In genomic region chr19:12983091-12983490, GRCh38 we compare ENCODE assay signal across 9 cellular contexts. TPM values are rescaled to one million over a fixed set of nuclear protein-coding genes. Genes with fewer than 3 reads are reported as not detected.
DNase-seq lines count a peak whose midpoint lies in the region; ATAC-seq and TF ChIP-seq lines count a peak whose summit lies in the region.
"Had no signal": no experiment of that assay in that cellular context is flagged by ENCODE, and none has a peak within 500 bp of the region (broad histone marks: within the 10 kb centered on the region; RNA-seq: fewer than 3 reads in every experiment).

No MANE protein-coding gene starts in this region.

- H3K9me3 Mint-ChIP-seq in endodermal cell (no peaks in the 10 kb centered on the region), natural killer cell (no peaks in the 10 kb centered on the region)
- H3K9me3 Mint-ChIP-seq: activated T-cell treated with anti-CD3 and anti-CD28 coated beads, Interleukin-2, amount 50 U/mL, for 24 hours; stimulated activated naive CD8-positive, alpha-beta T cell treated with anti-CD3 and anti-CD28 coated beads, Interleukin-15, Interleukin-2, amounts not matched to agents 100 ng/mL and 50 ng/mL, for 24 hours had no signal

- H3K4me3 Mint-ChIP-seq in endodermal cell (no peak overlapping the region), natural killer cell (no peak overlapping the region)
- H3K4me3 Mint-ChIP-seq: activated T-cell treated with anti-CD3 and anti-CD28 coated beads, Interleukin-2, amount 50 U/mL, for 24 hours; stimulated activated naive CD8-positive, alpha-beta T cell treated with anti-CD3 and anti-CD28 coated beads, Interleukin-15, Interleukin-2, amounts not matched to agents 100 ng/mL and 50 ng/mL, for 24 hours had no signal

- no peaks in the 10 kb centered on the region for H3K9me3 ChIP-seq in MM.1S (replicated peaks; ENCODE audit: insufficient read depth, low read length)
- H3K9me3 ChIP-seq in endodermal cell (ENCODE audit: control insufficient read depth, low read length) = no peaks in the 10 kb centered on the region
- H3K9me3 ChIP-seq in stomach smooth muscle (ENCODE audit: control insufficient read depth in 2 of 2, low read length in 2 of 2) = no peaks in the 10 kb centered on the region

- TF ChIP-seq CTCF in MM.1S (IDR thresholded peaks at IDR 0.05; ENCODE audit: low read length) = no peak
- no peak for TF ChIP-seq CTCF in endodermal cell (conservative IDR thresholded peaks at IDR 0.05)
- no peak for TF ChIP-seq CTCF in natural killer cell (IDR thresholded peaks at IDR 0.05)

- H3K27ac ChIP-seq in MM.1S (ENCODE audit: low read length) (no peak overlapping the region), endodermal cell (ENCODE audit: low read depth, low read length) (no peak overlapping the region), stomach smooth muscle (ENCODE audit: low read length) (no peak overlapping the region)
- H3K27ac ChIP-seq: epithelial cell of prostate had no signal

- H3K9me2 ChIP-seq in MM.1S (replicated peaks; ENCODE audit: insufficient read depth, low read length) = no peaks in the 10 kb centered on the region

- H3K79me2 ChIP-seq in MM.1S (ENCODE audit: low read length) = no peaks in the 10 kb centered on the region

- no peak for TF ChIP-seq POLR2A in erythroblast (IDR thresholded peaks at IDR 0.05; ENCODE audit: low read length)

- H3K4me1 Mint-ChIP-seq in endodermal cell (no peaks in the 10 kb centered on the region), natural killer cell (peaks cover under 1 to 6% of the 10 kb centered on the region in 2 donors)

- H4K20me1 ChIP-seq in MM.1S (ENCODE audit: insufficient read depth, low read length) = no peaks in the 10 kb centered on the region

- peaks cover 37% of the 10 kb centered on the region for H3K27me3 ChIP-seq in MM.1S (replicated peaks; ENCODE audit: insufficient read depth, low read length)
- H3K27me3 ChIP-seq in endodermal cell (ENCODE audit: control insufficient read depth, insufficient read depth, low read length, poor library complexity, severe bottlenecking) = peaks cover 60% of the 10 kb centered on the region
- no peaks in the 10 kb centered on the region for H3K27me3 ChIP-seq in stomach smooth muscle (ENCODE audit: control insufficient read depth in 1 of 2, insufficient read depth in 2 of 2, low read length in 2 of 2)

- ATAC-seq in GM18873 (IDR thresholded peaks at IDR 0.05; ENCODE audit: low FRiP score, unreplicated experiment) = no peak
- no peak for ATAC-seq in natural killer cell

- 0 out of 2 replicates have a peak overlapping the region, but pooled peaks have one; percentile 17 for H2AFZ ChIP-seq in MM.1S (ENCODE audit: low read length)

- H3K27me3 Mint-ChIP-seq in endodermal cell (ENCODE audit: insufficient read depth) (peaks cover 19% of the 10 kb centered on the region), natural killer cell (ENCODE audit: low read depth in 2 of 2) (peaks cover 1 to 4% of the 10 kb centered on the region in 2 donors)

- peak overlapping the region; percentile 67 for H3K4me2 ChIP-seq in MM.1S (ENCODE audit: low read depth, low read length)

- WGBS in endodermal cell (ENCODE audit: insufficient coverage in 1 of 2, insufficient read length in 1 of 2), 2 experiments = 62 to 65% methylated on average over 9 to 10 of the region's 10 CpGs

- no peaks in the 10 kb centered on the region for H3F3A ChIP-seq in MM.1S (ENCODE audit: insufficient read depth, low read length)

- H3K4me1 ChIP-seq in MM.1S (ENCODE audit: low read length) = peaks cover 32% of the 10 kb centered on the region
- H3K4me1 ChIP-seq in endodermal cell (ENCODE audit: control insufficient read depth, insufficient read depth, low read length) = no peaks in the 10 kb centered on the region
- H3K4me1 ChIP-seq in stomach smooth muscle (ENCODE audit: control insufficient read depth, insufficient read depth, low read length) = peaks cover 21% of the 10 kb centered on the region

- H3K36me3 Mint-ChIP-seq in endodermal cell (ENCODE audit: low read depth) = no peaks in the 10 kb centered on the region
- H3K36me3 Mint-ChIP-seq in natural killer cell = no peaks in the 10 kb centered on the region

- no peak for DNase-seq in MM.1S
- DNase-seq in endodermal cell = no peak
- DNase-seq in erythroblast (lab: John Stamatoyannopoulos, UW) = no peak
- no peak for DNase-seq in natural killer cell

- peak overlapping the region; percentile 48; the same call in 1 of the 2 replicates for H3K4me3 ChIP-seq in MM.1S (ENCODE audit: low read length)
- H3K4me3 ChIP-seq in endodermal cell (ENCODE audit: low read length) = peak overlapping the region; percentile 68
- H3K4me3 ChIP-seq in stomach smooth muscle (ENCODE audit: low read length in 2 of 2) = peak overlapping the region; percentile 57 to 61

- H3K9ac ChIP-seq in MM.1S (ENCODE audit: low read length) (no peak overlapping the region), endodermal cell (ENCODE audit: extremely low read depth, low read length, poor library complexity, severe bottlenecking) (no peak overlapping the region), stomach smooth muscle (ENCODE audit: low read length in 2 of 2) (no peak overlapping the region)

- H3K27ac Mint-ChIP-seq in endodermal cell = no peak overlapping the region
- no peak overlapping the region for H3K27ac Mint-ChIP-seq in natural killer cell
- H3K27ac Mint-ChIP-seq: activated T-cell treated with anti-CD3 and anti-CD28 coated beads, Interleukin-2, amount 50 U/mL, for 24 hours; stimulated activated naive CD8-positive, alpha-beta T cell treated with anti-CD3 and anti-CD28 coated beads, Interleukin-15, Interleukin-2, amounts not matched to agents 100 ng/mL and 50 ng/mL, for 24 hours had no signal

- no peaks in the 10 kb centered on the region for H3K36me3 ChIP-seq in MM.1S (replicated peaks; ENCODE audit: insufficient read depth, low read length)
- no peaks in the 10 kb centered on the region for H3K36me3 ChIP-seq in endodermal cell (ENCODE audit: control insufficient read depth, insufficient read depth, low read length)
- H3K36me3 ChIP-seq in stomach smooth muscle (ENCODE audit: control insufficient read depth in 2 of 2, insufficient read depth in 2 of 2, low read length in 2 of 2) = no peaks in the 10 kb centered on the region

- intact Hi-C loops in natural killer cell (cut with micrococcal nuclease) = loop anchor here (1.0 kb wide), 1 partner anchor 78 kb away; no protein-coding TSS in a partner anchor

RNA-seq across cellular contexts. Expression of gene NFIX, which starts 12.2 kb away (rescaled TPM):
- total RNA-seq in endodermal cell (under 1 TPM; 0.22 to 0.40 TPM), natural killer cell (1 to 10 TPM in 2 of 3 donors, under 1 TPM in 1; 0.61 to 2.1 (median 1.3) TPM)
- 0.93 TPM for polyA plus RNA-seq in endodermal cell (2013, experiment 1 of 2)
- polyA plus RNA-seq in endodermal cell (2013, experiment 2 of 2) = 0.70 TPM

RNA-seq across cellular contexts. Expression of gene DAND5, which starts 13.7 kb away (rescaled TPM):
- total RNA-seq in endodermal cell = under 1 TPM; 0.13 to 0.40 TPM
- polyA plus RNA-seq in endodermal cell (2013, experiment 1 of 2) = not detected
- polyA plus RNA-seq in endodermal cell (2013, experiment 2 of 2) = not detected
- total RNA-seq in natural killer cell = not detected

RNA-seq across cellular contexts. Expression of gene GADD45GIP1, which starts 26.1 kb away (rescaled TPM):
- total RNA-seq in endodermal cell (10 to 100 TPM; 31.0 to 34.9 TPM), natural killer cell (1 to 10 TPM; 5.3 to 7.1 (median 5.7) TPM)
- 37.5 TPM for polyA plus RNA-seq in endodermal cell (2013, experiment 1 of 2)
- 41.7 TPM for polyA plus RNA-seq in endodermal cell (2013, experiment 2 of 2)

RNA-seq across cellular contexts. Expression of gene RAD23A, which starts 37.4 kb away (rescaled TPM):
- 100 to 1,000 TPM in 1 of 2 donors, 10 to 100 TPM in 1; 75.5 to 117 TPM for total RNA-seq in endodermal cell
- polyA plus RNA-seq in endodermal cell (2013, experiment 1 of 2) = 91.9 TPM
- 87.3 TPM for polyA plus RNA-seq in endodermal cell (2013, experiment 2 of 2)
- 10 to 100 TPM; 79.2 to 81.2 (median 80.3) TPM for total RNA-seq in natural killer cell

RNA-seq across cellular contexts. Expression of gene CALR, which starts 44.7 kb away (rescaled TPM):
- total RNA-seq in endodermal cell = 1,000 to 10,000 TPM in 1 of 2 donors, 100 to 1,000 TPM in 1; 873 to 1,303 TPM
- polyA plus RNA-seq in endodermal cell (2013, experiment 1 of 2) = 723 TPM
- 735 TPM for polyA plus RNA-seq in endodermal cell (2013, experiment 2 of 2)
- 100 to 1,000 TPM; 588 to 813 (median 763) TPM for total RNA-seq in natural killer cell
